ENCODE assay signal across 11 cellular contexts in the genomic region with DNA sequence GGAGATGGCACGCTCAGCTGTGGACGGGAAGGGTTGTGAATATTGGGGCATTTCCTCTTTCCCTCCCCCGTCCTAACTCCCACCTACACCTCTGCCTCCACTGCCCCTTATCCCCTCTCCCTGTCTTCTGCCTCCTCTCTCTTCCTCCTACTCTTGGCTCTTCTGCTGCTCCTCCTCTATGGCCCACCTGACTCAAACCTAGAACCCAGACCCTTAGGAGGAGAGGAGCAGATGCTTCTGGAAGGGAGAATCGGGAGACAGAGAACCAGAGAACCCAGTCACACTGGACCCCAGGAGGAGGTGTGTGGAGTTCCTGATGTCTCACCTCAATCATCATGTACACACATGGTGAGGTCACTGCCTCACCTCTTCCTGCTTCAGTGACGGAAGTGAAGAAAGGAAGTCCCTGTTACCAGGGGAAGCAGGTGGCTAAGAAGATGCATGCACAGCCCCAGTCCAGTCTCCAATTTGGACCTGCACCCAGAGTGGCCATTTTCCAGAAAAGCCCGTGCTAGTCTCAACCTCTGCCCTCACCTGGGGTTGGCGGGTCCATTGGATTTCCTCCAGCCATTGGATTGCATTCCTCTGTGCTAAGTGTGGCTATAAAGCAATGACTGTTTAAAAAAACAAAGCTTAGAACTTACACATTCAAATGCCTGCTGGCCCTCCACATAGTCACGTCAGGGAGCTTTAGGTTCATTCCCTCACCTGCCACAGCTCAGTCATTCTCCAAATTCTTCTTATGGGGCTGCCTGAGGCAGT. TPM values are rescaled to one million over a fixed set of nuclear protein-coding genes. Genes with fewer than 3 reads are reported as not detected.
A peak's percentile ranks its signal among the peaks of the same experiment; 100 is the strongest.
DNase-seq lines count a peak whose midpoint lies in the region; ATAC-seq lines count a peak whose summit lies in the region.
"Had no signal": no experiment of that assay in that cellular context is flagged by ENCODE, and none has a peak within 500 bp of the region (broad histone marks: within the 10 kb centered on the region; RNA-seq: fewer than 3 reads in every experiment).

No MANE protein-coding gene starts in this region.

- H3K36me3 Mint-ChIP-seq in activated CD4-positive, alpha-beta T cell treated with anti-CD3 and anti-CD28 coated beads, Interleukin-2, amount 10 ng/mL, durations not matched to agents 7 days and 5 days (ENCODE audit: low read depth) = peaks cover 4% of the 10 kb centered on the region
- no peaks in the 10 kb centered on the region for H3K36me3 Mint-ChIP-seq in stimulated activated naive B cell treated with anti-CD40 and anti-IgM and Interleukin-4, amounts not matched to agents 10 μg/mL and 1 μg/mL and 100 μg/mL, for 72 hours

- H3K4me1 Mint-ChIP-seq in activated CD4-positive, alpha-beta T cell treated with anti-CD3 and anti-CD28 coated beads, Interleukin-2, amount 10 ng/mL, durations not matched to agents 7 days and 5 days = peaks cover 12% of the 10 kb centered on the region
- peaks cover 5 to 10% of the 10 kb centered on the region in 2 donors for H3K4me1 Mint-ChIP-seq in stimulated activated naive B cell treated with anti-CD40 and anti-IgM and Interleukin-4, amounts not matched to agents 10 μg/mL and 1 μg/mL and 100 μg/mL, for 72 hours

- H3K27ac ChIP-seq in epithelial cell of prostate = peak overlapping the region; percentile 95

- peaks cover 18% of the 10 kb centered on the region for H3K27me3 Mint-ChIP-seq in activated CD4-positive, alpha-beta T cell treated with anti-CD3 and anti-CD28 coated beads, Interleukin-2, amount 10 ng/mL, durations not matched to agents 7 days and 5 days
- peaks cover 17 to 26% of the 10 kb centered on the region in 2 donors for H3K27me3 Mint-ChIP-seq in stimulated activated naive B cell treated with anti-CD40 and anti-IgM and Interleukin-4, amounts not matched to agents 10 μg/mL and 1 μg/mL and 100 μg/mL, for 72 hours

- H3K27ac Mint-ChIP-seq in activated CD4-positive, alpha-beta T cell treated with anti-CD3 and anti-CD28 coated beads, Interleukin-2, amount 10 ng/mL, durations not matched to agents 7 days and 5 days = peak overlapping the region; percentile 94
- H3K27ac Mint-ChIP-seq in stimulated activated naive B cell treated with anti-CD40 and anti-IgM and Interleukin-4, amounts not matched to agents 10 μg/mL and 1 μg/mL and 100 μg/mL, for 72 hours = peak overlapping the region; percentile 49
- H3K27ac Mint-ChIP-seq: progenitor cell of endocrine pancreas had no signal

- POLR2A ChIA-PET in activated CD4-positive, alpha-beta T cell treated with anti-CD3 and anti-CD28 coated beads, Interleukin-2, amount 10 ng/mL, durations not matched to agents 7 days and 5 days (lab: Charles Lee) = no interaction called here

- ATAC-seq in stimulated activated naive B cell treated with anti-CD40 and anti-IgM and Interleukin-4, amounts not matched to agents 10 μg/mL and 1 μg/mL and 100 μg/mL, for 72 hours (replicated peaks) = peak; percentile 77 to 90
- ATAC-seq in HG03565 (IDR thresholded peaks at IDR 0.05; ENCODE audit: unreplicated experiment) (no peak), HG02981 (IDR thresholded peaks at IDR 0.05; ENCODE audit: unreplicated experiment) (no peak)

- H3K9me3 Mint-ChIP-seq in activated CD4-positive, alpha-beta T cell treated with anti-CD3 and anti-CD28 coated beads, Interleukin-2, amount 10 ng/mL, durations not matched to agents 7 days and 5 days = no peaks in the 10 kb centered on the region
- H3K9me3 Mint-ChIP-seq in stimulated activated naive B cell treated with anti-CD40 and anti-IgM and Interleukin-4, amounts not matched to agents 10 μg/mL and 1 μg/mL and 100 μg/mL, for 72 hours = no peaks in the 10 kb centered on the region

- no peak overlapping the region for H3K4me3 Mint-ChIP-seq in activated CD4-positive, alpha-beta T cell treated with anti-CD3 and anti-CD28 coated beads, Interleukin-2, amount 10 ng/mL, durations not matched to agents 7 days and 5 days
- no peak overlapping the region for H3K4me3 Mint-ChIP-seq in stimulated activated naive B cell treated with anti-CD40 and anti-IgM and Interleukin-4, amounts not matched to agents 10 μg/mL and 1 μg/mL and 100 μg/mL, for 72 hours

- DNase-seq in activated gamma-delta T cell treated with Interleukin-2 at 50 U/mL for 16 hours = peak; percentile 34
- DNase-seq in activated gamma-delta T cell (lab: John Stamatoyannopoulos, UW) = no peak
- DNase-seq in activated CD4-positive, alpha-beta T cell treated with anti-CD3 and anti-CD28 coated beads, Interleukin-2, amount 10 ng/mL, durations not matched to agents 7 days and 5 days = peak; percentile 57
- no peak for DNase-seq in epithelial cell of prostate (ENCODE audit: low read depth, low spot score)
- DNase-seq in stimulated activated naive B cell treated with anti-CD40 and anti-IgM and Interleukin-4, amounts not matched to agents 10 μg/mL and 1 μg/mL and 100 μg/mL, for 72 hours = no peak
- no peak for DNase-seq in 8988T
- DNase-seq: hippocampal formation had no signal

- CTCF ChIA-PET in activated CD4-positive, alpha-beta T cell treated with anti-CD3 and anti-CD28 coated beads, Interleukin-2, amount 10 ng/mL, durations not matched to agents 7 days and 5 days (lab: Charles Lee) = interaction anchor here (0.6 to 3.8 kb wide), 4 partner anchors 10 to 12 kb away, joined by 3 to 17 read pairs (median 10); no protein-coding TSS in a partner anchor

RNA-seq across cellular contexts. Expression of a gene that starts 4.0 kb away (rescaled TPM):
- under 1 TPM; 0.10 to 0.12 TPM for total RNA-seq in activated CD4-positive, alpha-beta T cell treated with anti-CD3 and anti-CD28 coated beads, Interleukin-2, amount 10 ng/mL, durations not matched to agents 7 days and 5 days
- total RNA-seq: aorta, progenitor cell of endocrine pancreas had no signal

RNA-seq across cellular contexts. Expression of a gene that starts 10.7 kb away (rescaled TPM):
- total RNA-seq in activated CD4-positive, alpha-beta T cell treated with anti-CD3 and anti-CD28 coated beads, Interleukin-2, amount 10 ng/mL, durations not matched to agents 7 days and 5 days = 1,000 to 10,000 TPM; 2,050 to 2,305 TPM

RNA-seq across cellular contexts. Expression of a gene that starts 42.0 kb away (rescaled TPM):
- total RNA-seq in activated CD4-positive, alpha-beta T cell treated with anti-CD3 and anti-CD28 coated beads, Interleukin-2, amount 10 ng/mL, durations not matched to agents 7 days and 5 days = 10 to 100 TPM; 59.7 to 65.5 TPM

RNA-seq across cellular contexts. Expression of a gene that starts 54.0 kb away (rescaled TPM):
- total RNA-seq in activated CD4-positive, alpha-beta T cell treated with anti-CD3 and anti-CD28 coated beads, Interleukin-2, amount 10 ng/mL, durations not matched to agents 7 days and 5 days = not detected
- total RNA-seq: aorta, progenitor cell of endocrine pancreas had no signal

Comparison
In these comparisons a context has a peak if more than half of its experiments do, and no peak if none do; other contexts are left out.
1. DNase-seq: peak in activated gamma-delta T cell treated with Interleukin-2 at 50 U/mL for 16 hours (single experiment) and activated CD4-positive, alpha-beta T cell treated with anti-CD3 and anti-CD28 coated beads, Interleukin-2, amount 10 ng/mL, durations not matched to agents 7 days and 5 days (single experiment); none in activated gamma-delta T cell (single experiment), epithelial cell of prostate (single experiment), stimulated activated naive B cell treated with anti-CD40 and anti-IgM and Interleukin-4, amounts not matched to agents 10 μg/mL and 1 μg/mL and 100 μg/mL, for 72 hours (single experiment) and 8988T (single experiment).
2. ATAC-seq: peak in stimulated activated naive B cell treated with anti-CD40 and anti-IgM and Interleukin-4, amounts not matched to agents 10 μg/mL and 1 μg/mL and 100 μg/mL, for 72 hours (2 of 2); none in HG03565 (single experiment) and HG02981 (single experiment).